In the genomic region with DNA sequence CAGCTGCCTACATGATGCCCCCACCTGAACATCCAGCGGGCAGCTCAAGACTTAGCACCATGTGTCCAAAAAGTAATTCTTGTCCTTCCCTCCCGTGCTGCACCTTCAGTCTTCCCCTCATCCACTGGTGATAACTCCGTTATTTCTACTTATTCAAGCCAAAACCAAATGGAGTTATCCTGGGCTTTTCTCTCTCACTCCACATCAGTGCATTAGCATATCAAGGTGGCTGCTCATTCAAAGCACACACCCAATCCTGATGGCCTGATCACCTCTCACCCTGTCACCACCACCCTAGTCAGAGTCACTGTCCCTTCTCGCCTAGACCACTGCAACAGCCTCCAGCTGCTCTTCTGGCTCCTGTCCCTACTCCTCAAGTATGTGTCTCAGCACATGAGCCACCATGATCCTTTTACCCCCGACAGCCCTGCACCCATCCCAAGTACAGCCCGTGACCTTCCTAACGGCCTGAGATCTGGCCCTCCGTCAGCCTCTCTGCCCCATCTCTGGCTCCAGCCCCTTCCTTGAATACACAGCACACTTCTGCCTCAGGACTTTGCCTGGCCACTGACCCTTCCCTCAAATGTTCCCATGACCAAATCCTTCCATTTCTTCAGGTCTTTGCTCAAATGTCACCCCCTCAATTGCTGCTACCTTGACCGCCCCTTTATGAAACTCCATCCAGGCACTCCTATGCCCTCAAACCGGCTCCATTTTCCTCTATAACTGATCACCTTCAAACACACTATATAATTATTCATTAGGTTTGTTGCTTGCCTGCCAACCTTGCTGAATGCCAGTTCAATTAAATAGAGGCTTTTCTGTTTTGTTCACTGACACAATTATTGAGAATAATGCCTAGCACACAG, we compare ENCODE assay signal across 23 cellular contexts. TPM values are rescaled to one million over a fixed set of nuclear protein-coding genes. Genes with fewer than 3 reads are reported as not detected.
DNase-seq lines count a peak whose midpoint lies in the region; ATAC-seq and TF ChIP-seq lines count a peak whose summit lies in the region.
"Had no signal": no experiment of that assay in that cellular context is flagged by ENCODE, and none has a peak within 500 bp of the region (broad histone marks: within the 10 kb centered on the region; RNA-seq: fewer than 3 reads in every experiment).

No MANE protein-coding gene starts in this region.

- TF ChIP-seq POLR2A in prostate gland (IDR thresholded peaks at IDR 0.05), result no peak

- no peaks in the 10 kb centered on the region for H3K9me3 ChIP-seq in skeletal muscle tissue (ENCODE audit: control insufficient read depth in 3 of 3, low read length in 3 of 3)
- H3K9me3 ChIP-seq in prostate gland, result no peaks in the 10 kb centered on the region
- H3K9me3 ChIP-seq: MG63 had no signal

- no peaks in the 10 kb centered on the region for H3K27me3 Mint-ChIP-seq in WTC11 (ENCODE audit: low read depth)

- peak overlapping the region in 2 of 3 donors; percentile 33 to 57 for H3K9ac ChIP-seq in skeletal muscle tissue (ENCODE audit: low read depth in 1 of 3, low read length in 3 of 3)
- H3K9ac ChIP-seq: BLaER1 treated with 17β-estradiol and CSF1 and Interleukin-3, amounts not matched to agents 10 nM and 100 nM had no signal

- H3K36me3 ChIP-seq in skeletal muscle tissue (ENCODE audit: control insufficient read depth in 3 of 3, insufficient read depth in 3 of 3, low read length in 3 of 3), result peaks cover 46 to 74% (median 63%) of the 10 kb centered on the region in 3 donors
- H3K36me3 ChIP-seq in prostate gland, result no peaks in the 10 kb centered on the region
- H3K36me3 ChIP-seq: MG63 had no signal

- H3K27ac ChIP-seq in skeletal muscle tissue (ENCODE audit: low read depth, low read length), result no peak overlapping the region
- H3K27ac ChIP-seq in prostate gland, result no peak overlapping the region
- H3K27ac ChIP-seq: BLaER1 treated with 17β-estradiol and CSF1 and Interleukin-3, amounts not matched to agents 10 nM and 100 nM; SK-N-MC had no signal

- CTCF ChIA-PET in WTC11 (lab: Charles Lee), result no interaction called here

- H3K4me1 ChIP-seq in skeletal muscle tissue (ENCODE audit: control insufficient read depth in 3 of 3, insufficient read depth in 3 of 3, low read length in 3 of 3) (no peaks in the 10 kb centered on the region), prostate gland (replicated peaks) (no peaks in the 10 kb centered on the region)

- ATAC-seq in WTC11 (no peak), HG03342 (IDR thresholded peaks at IDR 0.05; ENCODE audit: unreplicated experiment) (no peak), GM18858 (IDR thresholded peaks at IDR 0.05; ENCODE audit: unreplicated experiment) (no peak)
- ATAC-seq: CD8-positive, alpha-beta T cell; HCT116 had no signal

- WGBS in prostate gland, result 88% methylated on average over 10 of the region's 10 CpGs

- H3K4me1 Mint-ChIP-seq in WTC11, result no peaks in the 10 kb centered on the region

- intact Hi-C loops in prostate gland (cut with DNase I), result no loop called here

- DNase-seq in NCI-H2227 treated with DMSO at 0.1 percent for 48 hours (lab: John Stamatoyannopoulos, UW) (peak; percentile 46), NCI-H2227 (lab: John Stamatoyannopoulos, UW; ENCODE audit: unreplicated experiment) (no peak), WTC11 (ENCODE audit: low spot score) (no peak), myocyte (ENCODE audit: low read depth) (peak; percentile 39), prostate gland (ENCODE audit: low spot score) (no peak)
- DNase-seq: 8988T; CD8-positive, alpha-beta T cell; GOT3; MG63; NCI-H1436; NCI-H187 treated with DMSO at 0.1 percent for 48 hours; NCI-H2107; NCI-H226; NCI-H510A treated with DMSO at 0.1 percent for 48 hours; SHP77 had no signal

- H3K27me3 ChIP-seq in skeletal muscle tissue (ENCODE audit: control insufficient read depth in 3 of 3, insufficient read depth in 3 of 3, low read length in 3 of 3) (no peaks in the 10 kb centered on the region), prostate gland (replicated peaks; ENCODE audit: insufficient read depth) (no peaks in the 10 kb centered on the region)
- H3K27me3 ChIP-seq: BLaER1 treated with 17β-estradiol and CSF1 and Interleukin-3, amounts not matched to agents 10 nM and 100 nM; MG63 had no signal

- peaks cover 10% of the 10 kb centered on the region for H3K9me3 Mint-ChIP-seq in WTC11
- H3K9me3 Mint-ChIP-seq: CD8-positive, alpha-beta T cell had no signal

- TF ChIP-seq CTCF in WTC11 (IDR thresholded peaks at IDR 0.05) (no peak), prostate gland (IDR thresholded peaks at IDR 0.05) (no peak)

- H3K4me3 ChIP-seq in skeletal muscle tissue (ENCODE audit: low read length in 3 of 3) (no peak overlapping the region), prostate gland (no peak overlapping the region)
- H3K4me3 ChIP-seq: BLaER1 treated with 17β-estradiol and CSF1 and Interleukin-3, amounts not matched to agents 10 nM and 100 nM; MG63; SK-N-MC had no signal

- H3K4me3 Mint-ChIP-seq in WTC11, result no peak overlapping the region
- H3K4me3 Mint-ChIP-seq: CD8-positive, alpha-beta T cell had no signal

- H3K36me3 Mint-ChIP-seq in WTC11, result peaks cover 40% of the 10 kb centered on the region
- H3K36me3 Mint-ChIP-seq: CD8-positive, alpha-beta T cell had no signal

- POLR2A ChIA-PET in WTC11 (lab: Charles Lee), result no interaction called here

- peak overlapping the region; percentile 24; the same call in 1 of the 2 replicates for H3K27ac Mint-ChIP-seq in WTC11
- H3K27ac Mint-ChIP-seq: CD8-positive, alpha-beta T cell had no signal

TF ChIP-seq in WTC11, 78 proteins besides CTCF, POLR2A, EP300 and RAD21:
- TF ChIP-seq OVOL2 (CRISPR knock-in tag; IDR thresholded peaks at IDR 0.05; ENCODE audit: borderline replicate concordance), result no peak
- TF ChIP-seq SP1 (CRISPR knock-in tag; conservative IDR thresholded peaks at IDR 0.05), result no peak
- no peak for TF ChIP-seq NFE2L1 (CRISPR knock-in tag; IDR thresholded peaks at IDR 0.05)
- no peak for TF ChIP-seq GRHL2 (CRISPR knock-in tag; IDR thresholded peaks at IDR 0.05; ENCODE audit: insufficient replicate concordance, severe bottlenecking)
- no peak for TF ChIP-seq ZNF416 (CRISPR knock-in tag; IDR thresholded peaks at IDR 0.05)
- TF ChIP-seq JAZF1 (CRISPR knock-in tag; IDR thresholded peaks at IDR 0.05), result no peak
- TF ChIP-seq, protein P1, sequence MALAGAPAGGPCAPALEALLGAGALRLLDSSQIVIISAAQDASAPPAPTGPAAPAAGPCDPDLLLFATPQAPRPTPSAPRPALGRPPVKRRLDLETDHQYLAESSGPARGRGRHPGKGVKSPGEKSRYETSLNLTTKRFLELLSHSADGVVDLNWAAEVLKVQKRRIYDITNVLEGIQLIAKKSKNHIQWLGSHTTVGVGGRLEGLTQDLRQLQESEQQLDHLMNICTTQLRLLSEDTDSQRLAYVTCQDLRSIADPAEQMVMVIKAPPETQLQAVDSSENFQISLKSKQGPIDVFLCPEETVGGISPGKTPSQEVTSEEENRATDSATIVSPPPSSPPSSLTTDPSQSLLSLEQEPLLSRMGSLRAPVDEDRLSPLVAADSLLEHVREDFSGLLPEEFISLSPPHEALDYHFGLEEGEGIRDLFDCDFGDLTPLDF (CRISPR knock-in tag; IDR thresholded peaks at IDR 0.05), result no peak
- TF ChIP-seq ZNF232 (CRISPR knock-in tag; IDR thresholded peaks at IDR 0.05), result no peak
- TF ChIP-seq FOXJ3 (CRISPR knock-in tag; IDR thresholded peaks at IDR 0.05; ENCODE audit: borderline replicate concordance), result no peak
- TF ChIP-seq ZBTB21 (CRISPR knock-in tag; IDR thresholded peaks at IDR 0.05; ENCODE audit: borderline replicate concordance), result no peak
- TF ChIP-seq, protein P2, sequence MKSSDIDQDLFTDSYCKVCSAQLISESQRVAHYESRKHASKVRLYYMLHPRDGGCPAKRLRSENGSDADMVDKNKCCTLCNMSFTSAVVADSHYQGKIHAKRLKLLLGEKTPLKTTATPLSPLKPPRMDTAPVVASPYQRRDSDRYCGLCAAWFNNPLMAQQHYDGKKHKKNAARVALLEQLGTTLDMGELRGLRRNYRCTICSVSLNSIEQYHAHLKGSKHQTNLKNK (CRISPR knock-in tag; IDR thresholded peaks at IDR 0.05), result no peak
- TF ChIP-seq GABPB1 (CRISPR knock-in tag; IDR thresholded peaks at IDR 0.05), result no peak
- TF ChIP-seq ZNF317 (CRISPR knock-in tag; IDR thresholded peaks at IDR 0.05; ENCODE audit: borderline replicate concordance, low read depth), result no peak
- TF ChIP-seq, protein P3, sequence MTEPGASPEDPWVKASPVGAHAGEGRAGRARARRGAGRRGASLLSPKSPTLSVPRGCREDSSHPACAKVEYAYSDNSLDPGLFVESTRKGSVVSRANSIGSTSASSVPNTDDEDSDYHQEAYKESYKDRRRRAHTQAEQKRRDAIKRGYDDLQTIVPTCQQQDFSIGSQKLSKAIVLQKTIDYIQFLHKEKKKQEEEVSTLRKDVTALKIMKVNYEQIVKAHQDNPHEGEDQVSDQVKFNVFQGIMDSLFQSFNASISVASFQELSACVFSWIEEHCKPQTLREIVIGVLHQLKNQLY (CRISPR knock-in tag; IDR thresholded peaks at IDR 0.05), result no peak
TF ChIP-seq in WTC11: peak in this region for 0.

RNA-seq across cellular contexts. Expression of a gene that starts 19.7 kb away (rescaled TPM):
- total RNA-seq in WTC11 (2021) (201 to 213 TPM (median 204 TPM) in 3 replicates), myocyte (34.1 and 36.2 TPM in 2 replicates), skeletal muscle tissue (17.2 TPM), prostate gland (100 to 1,000 TPM in 1 of 2 donors, 10 to 100 TPM in 1; 79.1 to 113 TPM)
- 39.1 TPM for polyA plus RNA-seq in myocyte (2012)

RNA-seq across cellular contexts. Expression of a gene that starts 48.1 kb away (rescaled TPM):
- 0.44 to 0.68 TPM in 2 of 3 replicates, not detected in the other for total RNA-seq in WTC11 (2021)
- total RNA-seq in myocyte, result not detected in 2 replicates
- not detected for polyA plus RNA-seq in myocyte (2012)
- not detected for total RNA-seq in skeletal muscle tissue
- total RNA-seq in prostate gland, result 10 to 100 TPM in 1 of 2 donors, not detected in 1; 11.9 TPM
- total RNA-seq: CD8-positive, alpha-beta T cell; LHCN-M2; RPMI7951 had no signal

RNA-seq across cellular contexts. Expression of a gene that starts 53.8 kb away (rescaled TPM):
- total RNA-seq in WTC11 (2021) (18.0 to 19.3 TPM (median 18.3 TPM) in 3 replicates), myocyte (17.5 and 21.1 TPM in 2 replicates), skeletal muscle tissue (3.7 TPM), prostate gland (10 to 100 TPM; 19.4 to 21.2 TPM)
- 15.8 TPM for polyA plus RNA-seq in myocyte (2012)

Comparison
In these comparisons a context has a peak if more than half of its experiments do, and no peak if none do; other contexts are left out.
1. DNase-seq: peak in NCI-H2227 treated with DMSO at 0.1 percent for 48 hours (single experiment) and myocyte (single experiment); none in NCI-H2227 (single experiment), WTC11 (single experiment) and prostate gland (single experiment).